8 cellular contexts compared by ENCODE assay signal in the genomic region with DNA sequence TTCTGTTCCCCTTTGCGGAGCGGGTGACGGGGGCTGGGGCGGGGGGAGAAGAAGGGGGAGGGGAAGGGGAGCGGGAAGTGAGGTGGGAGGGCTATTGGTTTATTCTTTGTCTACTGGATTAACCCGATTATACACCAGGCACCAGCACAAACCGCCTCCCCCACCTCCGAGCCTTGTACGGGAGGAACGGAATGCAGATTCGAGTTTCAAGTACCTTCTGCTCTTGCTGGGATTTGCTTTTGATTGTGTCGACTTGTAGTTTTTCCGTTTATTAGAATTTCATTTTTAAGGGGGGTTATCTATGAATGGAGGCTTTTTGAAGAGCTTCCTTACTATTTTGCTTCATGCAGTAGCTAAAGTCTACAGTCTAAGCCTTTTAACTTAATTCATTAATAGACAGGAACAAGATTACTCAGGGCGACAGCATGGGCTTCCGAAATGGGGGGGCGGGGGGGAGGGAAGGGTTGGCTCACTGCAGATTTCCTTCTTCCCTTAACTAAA. TPM values are rescaled to one million over a fixed set of nuclear protein-coding genes. Genes with fewer than 3 reads are reported as not detected.
DNase-seq lines count a peak whose midpoint lies in the region; ATAC-seq and TF ChIP-seq lines count a peak whose summit lies in the region.

No MANE protein-coding gene starts in this region.

- no peaks in the 10 kb centered on the region; the same call in 1 of the 2 replicates for H3K27me3 ChIP-seq in H7 (ENCODE audit: control insufficient read depth, insufficient read depth, low read length)

- ATAC-seq in mucosa of descending colon (peak; percentile 1), HG03159 (IDR thresholded peaks at IDR 0.05; ENCODE audit: unreplicated experiment) (no peak), HG03139 (IDR thresholded peaks at IDR 0.05; ENCODE audit: unreplicated experiment) (no peak), omental fat pad (ENCODE audit: low FRiP score) (no peak)

- no peak for DNase-seq in AG09309 (ENCODE audit: low read depth)
- DNase-seq in H7 = peak; percentile 72
- DNase-seq in SK-N-DZ (ENCODE audit: low spot score) = peak; percentile 68
- no peak for DNase-seq in epithelial cell of proximal tubule (ENCODE audit: low read depth)
- peak; percentile 63 to 74 (median 68) for DNase-seq in mucosa of descending colon
- DNase-seq in omental fat pad (ENCODE audit: low spot score) = no peak

- peaks cover 12% of the 10 kb centered on the region for H3K4me1 ChIP-seq in mucosa of descending colon (ENCODE audit: low read depth)

- H3K4me3 ChIP-seq in AG09309 (ENCODE audit: control insufficient read depth, low read depth, low read length) (peak overlapping the region; percentile 89), H7 (ENCODE audit: insufficient read depth, low read depth, low read length) (peak overlapping the region; percentile 100), epithelial cell of proximal tubule (ENCODE audit: low read depth, low read length) (peak overlapping the region; percentile 88), mucosa of descending colon (no peak overlapping the region)

- TF ChIP-seq CTCF in AG09309 (IDR thresholded peaks at IDR 0.05; ENCODE audit: control insufficient read depth, insufficient read depth, low read depth, low read length, missing control alignments) (no peak), epithelial cell of proximal tubule (conservative IDR thresholded peaks at IDR 0.05; ENCODE audit: low read depth, low read length) (no peak), mucosa of descending colon (IDR thresholded peaks at IDR 0.05) (no peak), omental fat pad (IDR thresholded peaks at IDR 0.05) (no peak)

- no peaks in the 10 kb centered on the region for H3K9me3 ChIP-seq in mucosa of descending colon

- intact Hi-C loops in mucosa of descending colon (cut with DNase I, micrococcal nuclease) = loop anchor here in 1 of 2 donors (5.0 kb wide), 1 partner anchor 565 kb away; no protein-coding TSS in a partner anchor

- H3K36me3 ChIP-seq in H7 (replicated peaks; ENCODE audit: control insufficient read depth, insufficient read depth, low read length) (peaks cover 8% of the 10 kb centered on the region), mucosa of descending colon (ENCODE audit: low read depth) (no peaks in the 10 kb centered on the region)

RNA-seq across cellular contexts. Expression of a gene that starts 0.9 kb away (rescaled TPM):
- total RNA-seq in H7 (2014; rRNA removed; shearing (Covaris generic)) = 58.5 and 60.6 TPM in 2 replicates
- 7.3 and 10.7 TPM in 2 replicates for polyA plus RNA-seq in SK-N-DZ (2014; cell fraction: cytosol; rRNA removed)
- polyA plus RNA-seq in SK-N-DZ (2014; cell fraction: nucleus; rRNA removed) = 7.4 and 10.0 TPM in 2 replicates
- total RNA-seq in epithelial cell of proximal tubule (24.9 and 25.8 TPM in 2 replicates), mucosa of descending colon (10 to 100 TPM; 47.8 to 51.3 (median 50.9) TPM), omental fat pad (100 to 1,000 TPM in 1 of 4 donors, 10 to 100 TPM in 3; 61.3 to 130 (median 68.3) TPM)

Comparison
In these comparisons a context has a peak if more than half of its experiments do, and no peak if none do; other contexts are left out.
1. DNase-seq: peak in H7 (single experiment), SK-N-DZ (single experiment) and mucosa of descending colon (3 of 3); none in AG09309 (single experiment), epithelial cell of proximal tubule (single experiment) and omental fat pad (single experiment).